ENCODE assay signal across 12 cellular contexts in genomic region chr21:45477176-45478114, GRCh38.
DNase-seq lines count a peak whose midpoint lies in the region; ATAC-seq and TF ChIP-seq lines count a peak whose summit lies in the region.
"Had no signal": no experiment of that assay in that cellular context is flagged by ENCODE, and none has a peak within 500 bp of the region (broad histone marks: within the 10 kb centered on the region; RNA-seq: fewer than 3 reads in every experiment).

No MANE protein-coding gene starts in this region.

- H2BK12ac ChIP-seq in neuronal stem cell (ENCODE audit: low read length) = peak overlapping the region; percentile 90

- peak overlapping the region; percentile 95 for H2AK5ac ChIP-seq in neuronal stem cell (ENCODE audit: low read depth, low read length)

- H3K18ac ChIP-seq in neuronal stem cell (ENCODE audit: low read length) = peak overlapping the region; percentile 72

- intact Hi-C loops in CD8-positive, alpha-beta T cell (cut with DNase I, micrococcal nuclease) = loop anchor here (1.0 to 5.0 kb wide), 7 partner anchors 45 to 446 kb away; partner anchors contain the start of gene SLC19A1 (in 1 of the 2)

- H3K36me3 ChIP-seq in CD8-positive, alpha-beta T cell (ENCODE audit: insufficient read depth, low read length) = no peaks in the 10 kb centered on the region
- H3K36me3 ChIP-seq in endodermal cell (ENCODE audit: control insufficient read depth, insufficient read depth, low read length) (peaks cover 80% of the 10 kb centered on the region), neuronal stem cell (replicated peaks in 1 of 2; ENCODE audit: control insufficient read depth in 2 of 2, insufficient read depth in 2 of 2, low read length in 2 of 2) (peaks cover 0 to 25% of the 10 kb centered on the region in 2 donors)

- H3K4me3 ChIP-seq in CD8-positive, alpha-beta T cell (ENCODE audit: low read depth, low read length) = peak overlapping the region; percentile 44
- H3K4me3 ChIP-seq in endodermal cell (ENCODE audit: low read length) = no peak overlapping the region
- H3K4me3 ChIP-seq in neuronal stem cell (ENCODE audit: low read length in 2 of 2) = no peak overlapping the region
- H3K4me3 ChIP-seq: body of pancreas had no signal

- H3K9me3 Mint-ChIP-seq in CD8-positive, alpha-beta T cell = no peaks in the 10 kb centered on the region
- no peaks in the 10 kb centered on the region for H3K9me3 Mint-ChIP-seq in T-cell
- H3K9me3 Mint-ChIP-seq in endodermal cell = no peaks in the 10 kb centered on the region

- no peaks in the 10 kb centered on the region for H3K36me3 Mint-ChIP-seq in CD8-positive, alpha-beta T cell
- H3K36me3 Mint-ChIP-seq in T-cell = no peaks in the 10 kb centered on the region
- peaks cover 56% of the 10 kb centered on the region for H3K36me3 Mint-ChIP-seq in endodermal cell (ENCODE audit: low read depth)

- TF ChIP-seq CTCF in CD8-positive, alpha-beta T cell (IDR thresholded peaks at IDR 0.05) = no peak
- no peak for TF ChIP-seq CTCF in endodermal cell (conservative IDR thresholded peaks at IDR 0.05)

- H3K14ac ChIP-seq in neuronal stem cell (ENCODE audit: low read length) = peak overlapping the region; percentile 94

- peak overlapping the region; percentile 72 for H2BK120ac ChIP-seq in neuronal stem cell (ENCODE audit: low read depth, low read length)

- DNase-seq in CD8-positive, alpha-beta T cell = peak in 1 of 7 experiments; percentile 54
- DNase-seq in T-cell = no peak
- no peak for DNase-seq in endodermal cell
- no peak for DNase-seq in neuronal stem cell (ENCODE audit: low spot score)
- DNase-seq in erythroblast (lab: John Stamatoyannopoulos, UW) = no peak
- no peak for DNase-seq in cerebellar nuclear complex (lab: John Stamatoyannopoulos, UW)
- DNase-seq in mucosa of gallbladder (ENCODE audit: low spot score) = no peak
- DNase-seq: Calu3, GOT3, occipital lobe had no signal

- H3K4me2 ChIP-seq in neuronal stem cell (ENCODE audit: insufficient read depth, low read length, poor library complexity, severe bottlenecking) = no peak overlapping the region

- peak overlapping the region; percentile 74 for H3K27ac ChIP-seq in CD8-positive, alpha-beta T cell (ENCODE audit: low read depth, low read length)
- peak overlapping the region; percentile 32 for H3K27ac ChIP-seq in endodermal cell (ENCODE audit: low read depth, low read length)
- H3K27ac ChIP-seq in neuronal stem cell (replicated peaks; ENCODE audit: low read length) = no peak overlapping the region

- H3K4ac ChIP-seq in neuronal stem cell (ENCODE audit: low read length) = no peak overlapping the region

- peaks cover 36% of the 10 kb centered on the region for H3K4me1 ChIP-seq in CD8-positive, alpha-beta T cell (ENCODE audit: insufficient read depth, low read length)
- H3K4me1 ChIP-seq in endodermal cell (ENCODE audit: control insufficient read depth, insufficient read depth, low read length) (peaks cover 6% of the 10 kb centered on the region), neuronal stem cell (ENCODE audit: control insufficient read depth in 2 of 2, insufficient read depth in 1 of 2, low read depth in 1 of 2, low read length in 2 of 2) (peaks cover 2 to 6% of the 10 kb centered on the region in 2 donors)

- peak overlapping the region; percentile 80 for H3K23ac ChIP-seq in neuronal stem cell (ENCODE audit: low read depth, low read length, poor library complexity)

- peaks cover 11% of the 10 kb centered on the region for H3K79me1 ChIP-seq in neuronal stem cell (ENCODE audit: low read depth, low read length)

- no peak overlapping the region for H4K8ac ChIP-seq in neuronal stem cell (ENCODE audit: low read depth, low read length)

- peak overlapping the region; percentile 12 for H2BK15ac ChIP-seq in neuronal stem cell (ENCODE audit: low read length)

- H2BK5ac ChIP-seq in neuronal stem cell (ENCODE audit: low read length) = peak overlapping the region; percentile 71

- no peaks in the 10 kb centered on the region for H3K27me3 Mint-ChIP-seq in CD8-positive, alpha-beta T cell (ENCODE audit: low read depth)
- H3K27me3 Mint-ChIP-seq in T-cell (peaks cover 0 to 1% of the 10 kb centered on the region in 2 donors), endodermal cell (ENCODE audit: insufficient read depth) (no peaks in the 10 kb centered on the region)

- no peaks in the 10 kb centered on the region for H3K27me3 ChIP-seq in CD8-positive, alpha-beta T cell (ENCODE audit: insufficient read depth, low read length)
- H3K27me3 ChIP-seq in endodermal cell (ENCODE audit: control insufficient read depth, insufficient read depth, low read length, poor library complexity, severe bottlenecking) (no peaks in the 10 kb centered on the region), neuronal stem cell (ENCODE audit: control insufficient read depth in 3 of 3, insufficient read depth in 3 of 3, low read depth in 1 of 3, low read length in 3 of 3) (peaks cover 0 to 19% (median 5%) of the 10 kb centered on the region in 3 experiments)
- H3K27me3 ChIP-seq: body of pancreas had no signal

- no peak for ATAC-seq in CD8-positive, alpha-beta T cell
- ATAC-seq in T-cell (replicated peaks in 1 of 4) (no peak), HG03135 (IDR thresholded peaks at IDR 0.05; ENCODE audit: unreplicated experiment) (no peak)

- H3K9ac ChIP-seq in endodermal cell (ENCODE audit: extremely low read depth, low read length, poor library complexity, severe bottlenecking) (no peak overlapping the region), neuronal stem cell (ENCODE audit: low read depth, low read length, poor library complexity) (no peak overlapping the region)

- H3K27ac Mint-ChIP-seq in CD8-positive, alpha-beta T cell = peak overlapping the region; percentile 98
- H3K27ac Mint-ChIP-seq in T-cell (peak overlapping the region; percentile 97 to 99), endodermal cell (peak overlapping the region; percentile 88)

- CTCF ChIA-PET in CD8-positive, alpha-beta T cell (lab: Charles Lee) = interaction anchor here (0.7 to 3.8 kb wide), 5 partner anchors 119 to 855 kb away, joined by 3 to 33 read pairs (median 3); no protein-coding TSS in a partner anchor
- CTCF ChIA-PET in T-cell (lab: Charles Lee) = interaction anchor here (0.7 to 0.8 kb wide), 2 partner anchors 9 to 119 kb away, joined by 3 to 4 read pairs; no protein-coding TSS in a partner anchor

- no peak overlapping the region for H4K91ac ChIP-seq in neuronal stem cell (ENCODE audit: low read depth, low read length, poor library complexity)

- TF ChIP-seq POLR2A in erythroblast (IDR thresholded peaks at IDR 0.05; ENCODE audit: low read length) = no peak

- POLR2A ChIA-PET in CD8-positive, alpha-beta T cell (lab: Charles Lee) = no interaction called here
- POLR2A ChIA-PET in T-cell (lab: Charles Lee) = interaction anchor here in 1 of 2 donors (0.6 kb wide), 1 partner anchor 1502 kb away, joined by 6 read pairs; no protein-coding TSS in a partner anchor

- peak overlapping the region; percentile 85 for H3K4me3 Mint-ChIP-seq in CD8-positive, alpha-beta T cell
- H3K4me3 Mint-ChIP-seq in T-cell (peak overlapping the region; percentile 79 to 82 (median 79)), endodermal cell (no peak overlapping the region)

- H3K9me3 ChIP-seq in CD8-positive, alpha-beta T cell (ENCODE audit: low read length) = no peaks in the 10 kb centered on the region
- H3K9me3 ChIP-seq in endodermal cell (ENCODE audit: control insufficient read depth, low read length) (no peaks in the 10 kb centered on the region), neuronal stem cell (replicated peaks in 1 of 2; ENCODE audit: control insufficient read depth in 2 of 2, insufficient read depth in 1 of 2, low read depth in 1 of 2, low read length in 2 of 2) (peaks cover 0 to 11% of the 10 kb centered on the region in 2 donors)
- H3K9me3 ChIP-seq: body of pancreas had no signal

- peaks cover 28% of the 10 kb centered on the region for H3K4me1 Mint-ChIP-seq in CD8-positive, alpha-beta T cell (ENCODE audit: low read depth)
- H3K4me1 Mint-ChIP-seq in T-cell = peaks cover 20 to 55% (median 38%) of the 10 kb centered on the region in 3 donors
- H3K4me1 Mint-ChIP-seq in endodermal cell = peaks cover 6% of the 10 kb centered on the region

- H2AFZ ChIP-seq in neuronal stem cell (ENCODE audit: low read length) = peak overlapping the region; percentile 68

- WGBS in endodermal cell (ENCODE audit: insufficient coverage in 1 of 2, insufficient read length in 1 of 2), 2 experiments = 92 to 93% methylated on average over 29 to 44 of the region's 44 CpGs
- no CpG with 5 or more reads among the region's 44 CpGs for WGBS in neuronal stem cell (ENCODE audit: extremely low coverage in 2 of 2, insufficient read length in 2 of 2, insufficient replicate concordance in 1 of 2), 2 donors
